ENCODE assay signal across 11 cellular contexts in genomic region chr10:73992899-73993788, GRCh38. TPM values are rescaled to one million over a fixed set of nuclear protein-coding genes. Genes with fewer than 3 reads are reported as not detected.
DNase-seq lines count a peak whose midpoint lies in the region; ATAC-seq, FAIRE-seq and TF ChIP-seq lines count a peak whose summit lies in the region.
"Had no signal": no experiment of that assay in that cellular context is flagged by ENCODE, and none has a peak within 500 bp of the region (broad histone marks: within the 10 kb centered on the region; RNA-seq: fewer than 3 reads in every experiment).

No MANE protein-coding gene starts in this region.

- no peak for TF ChIP-seq EP300 in HepG2 (IDR thresholded peaks at IDR 0.05; ENCODE audit: low read depth in 2 of 2, low read length in 2 of 2)
- TF ChIP-seq EP300 in HepG2 (CRISPR knock-in tag; IDR thresholded peaks at IDR 0.05; ENCODE audit: borderline replicate concordance): no peak

- peaks cover 25% of the 10 kb centered on the region for H3K4me1 ChIP-seq in HepG2 (ENCODE audit: insufficient read depth, low read length)
- no peaks in the 10 kb centered on the region for H3K4me1 ChIP-seq in right lobe of liver

- FAIRE-seq in HepG2 (lab: Jason Lieb, UNC): no peak

- H3K9ac ChIP-seq in HepG2 (ENCODE audit: insufficient read depth, low read depth, low read length): no peak overlapping the region

- H3K9me3 ChIP-seq in HepG2 (ENCODE audit: low read length) (no peaks in the 10 kb centered on the region), right lobe of liver (no peaks in the 10 kb centered on the region)

- in situ Hi-C loops in HepG2 (cut with HindIII; ENCODE audit: extremely low pct_ligation_motif_present, low pct_unique_long_range_greater_than_20kb): no loop called here

- H2AFZ ChIP-seq in HepG2 (ENCODE audit: low read length): no peak overlapping the region

- WGBS in HepG2 (ENCODE audit: low lambda C conversion rate): 2% methylated on average over 6 of the region's 6 CpGs
- 49% methylated on average over 4 of the region's 6 CpGs for WGBS in right lobe of liver (ENCODE audit: insufficient coverage, low coverage, low lambda C conversion rate, missing lambda C conversion rate)

- no peak overlapping the region for H3K4me3 Mint-ChIP-seq in stimulated activated naive CD8-positive, alpha-beta T cell treated with anti-CD3 and anti-CD28 coated beads, Interleukin-15, Interleukin-2, amounts not matched to agents 100 ng/mL and 50 ng/mL, for 24 hours

- intact Hi-C loops in HepG2 (cut with micrococcal nuclease; ENCODE audit: unreplicated experiment): no loop called here
- intact Hi-C loops in right lobe of liver (cut with DNase I): no loop called here

- H3K36me3 ChIP-seq in HepG2 (replicated peaks in 1 of 2; ENCODE audit: control insufficient read depth in 1 of 2, insufficient read depth in 2 of 2, low read length in 2 of 2): no peaks in the 10 kb centered on the region
- no peaks in the 10 kb centered on the region for H3K36me3 ChIP-seq in right lobe of liver

- H3K4me2 ChIP-seq in HepG2 (ENCODE audit: low read depth, low read length): no peak overlapping the region

- H3K4me3 ChIP-seq in HepG2 (replicated peaks in 1 of 3; ENCODE audit: insufficient read depth in 1 of 3, low read depth in 2 of 3, low read length in 3 of 3) (no peak overlapping the region), right lobe of liver (no peak overlapping the region), epithelial cell of esophagus (ENCODE audit: low read length) (no peak overlapping the region)
- H3K4me3 ChIP-seq: coronary artery had no signal

- H3K9me3 Mint-ChIP-seq in stimulated activated naive CD8-positive, alpha-beta T cell treated with anti-CD3 and anti-CD28 coated beads, Interleukin-15, Interleukin-2, amounts not matched to agents 100 ng/mL and 50 ng/mL, for 24 hours: peaks cover 4% of the 10 kb centered on the region

- no peaks in the 10 kb centered on the region for H3K27me3 Mint-ChIP-seq in stimulated activated naive CD8-positive, alpha-beta T cell treated with anti-CD3 and anti-CD28 coated beads, Interleukin-15, Interleukin-2, amounts not matched to agents 100 ng/mL and 50 ng/mL, for 24 hours

- ATAC-seq in HepG2: no peak
- no peak for ATAC-seq in right lobe of liver

- no TSS peak for BruUV-seq in HepG2 (replicated peaks; lab: Mats Ljungman, UMichigan)

- peak overlapping the region; percentile 64 for H3K27ac Mint-ChIP-seq in stimulated activated naive CD8-positive, alpha-beta T cell treated with anti-CD3 and anti-CD28 coated beads, Interleukin-15, Interleukin-2, amounts not matched to agents 100 ng/mL and 50 ng/mL, for 24 hours

- POLR2A ChIA-PET in HepG2 (lab: Yijun Ruan, JAX): no interaction called here

- H3K79me2 ChIP-seq in HepG2 (ENCODE audit: insufficient read depth, low read length): no peaks in the 10 kb centered on the region

- no peaks in the 10 kb centered on the region for H4K20me1 ChIP-seq in HepG2 (ENCODE audit: insufficient read depth, low read length)

- CTCF ChIA-PET in HepG2 (lab: Yijun Ruan, JAX; ENCODE audit: low intra/inter-chr PET ratio, low total read pairs): no interaction called here

- TF ChIP-seq CTCF in HepG2 (CRISPR knock-in tag; IDR thresholded peaks at IDR 0.05) (no peak), right lobe of liver (IDR thresholded peaks at IDR 0.05) (no peak), epithelial cell of esophagus (IDR thresholded peaks at IDR 0.05; ENCODE audit: insufficient read depth, low read depth, low read length, missing control alignments) (no peak), GM10266 (IDR thresholded peaks at IDR 0.05; ENCODE audit: control insufficient read depth, insufficient read depth, low read depth, missing control alignments) (no peak)

- H3K27me3 ChIP-seq in HepG2 (ENCODE audit: control insufficient read depth in 1 of 2, insufficient read depth in 2 of 2, low read length in 2 of 2) (no peaks in the 10 kb centered on the region; a peak in 1 of 5 replicates), right lobe of liver (no peaks in the 10 kb centered on the region)

- no peak for DNase-seq in HepG2 (ENCODE audit: low spot score)
- no peak for DNase-seq in right lobe of liver
- peak; percentile 52 for DNase-seq in SKM-1 treated with dmso at 0.1 percent for 144 hours (lab: John Stamatoyannopoulos, UW; ENCODE audit: unreplicated experiment)
- peak; percentile 45 for DNase-seq in epithelial cell of esophagus (ENCODE audit: low read depth)
- DNase-seq in NCI-H526 treated with DMSO at 0.1 percent for 48 hours (lab: John Stamatoyannopoulos, UW): no peak
- no peak for DNase-seq in GM10266 (ENCODE audit: extremely low spot score)
- DNase-seq in activated effector memory CD4-positive, alpha-beta T cell treated with Interleukin-2 at 50 U/mL for 16 hours: no peak
- DNase-seq: CD4-positive, CD25-positive, alpha-beta regulatory T cell; NCI-H1105 treated with DMSO at 0.1 percent for 48 hours had no signal

- H3K27ac ChIP-seq in HepG2 (ENCODE audit: extremely low read length, insufficient read depth, low read length) (no peak overlapping the region), right lobe of liver (no peak overlapping the region)
- H3K27ac ChIP-seq: coronary artery had no signal

- TF ChIP-seq POLR2A in HepG2 (IDR thresholded peaks at IDR 0.05; ENCODE audit: insufficient read depth in 1 of 2, low read depth in 2 of 2, low read length in 2 of 2): no peak
- no peak for TF ChIP-seq POLR2A in right lobe of liver (IDR thresholded peaks at IDR 0.05)

- H3K36me3 Mint-ChIP-seq in stimulated activated naive CD8-positive, alpha-beta T cell treated with anti-CD3 and anti-CD28 coated beads, Interleukin-15, Interleukin-2, amounts not matched to agents 100 ng/mL and 50 ng/mL, for 24 hours (ENCODE audit: low read depth): no peaks in the 10 kb centered on the region

- H3K4me1 Mint-ChIP-seq in stimulated activated naive CD8-positive, alpha-beta T cell treated with anti-CD3 and anti-CD28 coated beads, Interleukin-15, Interleukin-2, amounts not matched to agents 100 ng/mL and 50 ng/mL, for 24 hours (ENCODE audit: low read depth): peaks cover 45% of the 10 kb centered on the region

- TF ChIP-seq RAD21 in HepG2 (CRISPR knock-in tag; IDR thresholded peaks at IDR 0.05): no peak

TF ChIP-seq in HepG2, 621 proteins besides CTCF, POLR2A, EP300 and RAD21 (continues in another document):
- TF ChIP-seq ZNF232 (CRISPR knock-in tag; IDR thresholded peaks at IDR 0.05; ENCODE audit: borderline replicate concordance) (no peak), MLXIP (CRISPR knock-in tag; IDR thresholded peaks at IDR 0.05; ENCODE audit: borderline replicate concordance) (no peak)

RNA-seq across cellular contexts. Expression of gene VCL, which starts 4.8 kb away (rescaled TPM):
- 23.7 and 26.9 TPM in 2 replicates for total RNA-seq in HepG2 (2016; rRNA removed; fragmentation: Illumina TruSeq; extraction: Trizol)
- total RNA-seq in HepG2 (2016; cell fraction: cytosol; rRNA removed; fragmentation: Illumina TruSeq; extraction: Trizol; ENCODE audit: low read depth): 1.3 and 2.3 TPM in 2 replicates
- 20.6 and 25.2 TPM in 2 replicates for total RNA-seq in HepG2 (2016; cell fraction: insoluble cytoplasmic fraction; rRNA removed; fragmentation: Illumina TruSeq; extraction: Trizol)
- total RNA-seq in HepG2 (2016; cell fraction: membrane; rRNA removed; fragmentation: Illumina TruSeq; extraction: Trizol): 4.6 and 6.2 TPM in 2 replicates
- 28.7 and 35.3 TPM in 2 replicates for total RNA-seq in HepG2 (2016; cell fraction: nucleus; rRNA removed; fragmentation: Illumina TruSeq; extraction: Trizol)
- 15.9 and 17.3 TPM in 2 replicates for polyA plus RNA-seq in HepG2 (2011; rRNA removed)
- polyA plus RNA-seq in HepG2 (2011; cell fraction: cytosol; rRNA removed): 7.7 and 9.9 TPM in 2 replicates
- polyA plus RNA-seq in HepG2 (2011; cell fraction: nucleus; rRNA removed): 14.7 and 14.8 TPM in 2 replicates
- polyA plus RNA-seq in HepG2 (2012): 10.9 and 12.0 TPM in 2 replicates
- polyA plus RNA-seq in HepG2 (2016; cell fraction: cytosol; fragmentation: Illumina TruSeq; extraction: Trizol; ENCODE audit: low read depth): 0.78 and 0.81 TPM in 2 replicates
- 12.1 and 14.0 TPM in 2 replicates for polyA plus RNA-seq in HepG2 (2016; cell fraction: insoluble cytoplasmic fraction; fragmentation: Illumina TruSeq; extraction: Trizol; ENCODE audit: low read depth)
- polyA plus RNA-seq in HepG2 (2016; cell fraction: membrane; fragmentation: Illumina TruSeq; extraction: Trizol; ENCODE audit: low read depth): 1.8 and 2.1 TPM in 2 replicates
- 22.1 and 22.9 TPM in 2 replicates for polyA plus RNA-seq in HepG2 (2016; cell fraction: nucleus; fragmentation: Illumina TruSeq; extraction: Trizol; ENCODE audit: insufficient read depth, low read depth)
- polyA minus RNA-seq in HepG2 (2011; rRNA and poly(A)+ RNA removed; ENCODE audit: low replicate concordance): 29.5 and 80.4 TPM in 2 replicates
- polyA minus RNA-seq in HepG2 (2011; cell fraction: cytosol; rRNA and poly(A)+ RNA removed): 14.3 and 18.8 TPM in 2 replicates
- 39.1 and 52.5 TPM in 2 replicates for polyA minus RNA-seq in HepG2 (2011; cell fraction: nucleus; rRNA and poly(A)+ RNA removed)
- 10 to 100 TPM; 13.2 to 58.9 (median 27.5) TPM for total RNA-seq in right lobe of liver

Comparison
In these comparisons a context has a peak if more than half of its experiments do, and no peak if none do; other contexts are left out.
1. DNase-seq: peak in SKM-1 treated with dmso at 0.1 percent for 144 hours (single experiment) and epithelial cell of esophagus (single experiment); none in HepG2 (single experiment), right lobe of liver (0 of 3), NCI-H526 treated with DMSO at 0.1 percent for 48 hours (single experiment), GM10266 (single experiment) and activated effector memory CD4-positive, alpha-beta T cell treated with Interleukin-2 at 50 U/mL for 16 hours (single experiment).